15 cellular contexts compared by ENCODE assay signal in genomic region chr15:95990833-95991232, GRCh38.
DNase-seq lines count a peak whose midpoint lies in the region; ATAC-seq and TF ChIP-seq lines count a peak whose summit lies in the region.
"Had no signal": no experiment of that assay in that cellular context is flagged by ENCODE, and none has a peak within 500 bp of the region (broad histone marks: within the 10 kb centered on the region; RNA-seq: fewer than 3 reads in every experiment).

No MANE protein-coding gene starts in this region.

- H3K4me1 Mint-ChIP-seq in activated T-cell treated with anti-CD3 and anti-CD28 coated beads, Interleukin-2, amount 50 U/mL, for 72 hours (ENCODE audit: low read depth): peaks cover 15% of the 10 kb centered on the region
- peaks cover 7% of the 10 kb centered on the region for H3K4me1 Mint-ChIP-seq in activated T-cell treated with anti-CD3 and anti-CD28 coated beads, Interleukin-2, amount 50 U/mL, for 4 hours (ENCODE audit: low read depth)
- H3K4me1 Mint-ChIP-seq in effector memory CD8-positive, alpha-beta T cell (ENCODE audit: low read depth in 2 of 2): peaks cover 2 to 27% of the 10 kb centered on the region in 2 donors
- H3K4me1 Mint-ChIP-seq in stimulated activated naive CD8-positive, alpha-beta T cell treated with anti-CD3 and anti-CD28 coated beads, Interleukin-15, Interleukin-2, amounts not matched to agents 100 ng/mL and 50 ng/mL, for 24 hours (ENCODE audit: low read depth): peaks cover 12% of the 10 kb centered on the region

- H3F3A ChIP-seq in Loucy (ENCODE audit: low read depth): no peaks in the 10 kb centered on the region

- peak; percentile 39 to 42 for ATAC-seq in activated T-cell treated with anti-CD3 and anti-CD28 coated beads, Interleukin-2, amount 50 U/mL, for 72 hours (replicated peaks in 1 of 2)
- no peak for ATAC-seq in activated T-cell treated with anti-CD3 and anti-CD28 coated beads, Interleukin-2, amount 50 U/mL, for 4 hours
- peak; percentile 26 for ATAC-seq in effector memory CD8-positive, alpha-beta T cell (replicated peaks)
- ATAC-seq in GM21528 (IDR thresholded peaks at IDR 0.05; ENCODE audit: low FRiP score, unreplicated experiment) (no peak), HG03025 (IDR thresholded peaks at IDR 0.05; ENCODE audit: low FRiP score, unreplicated experiment) (no peak)
- ATAC-seq: T-cell had no signal

- no peaks in the 10 kb centered on the region for H3K79me2 ChIP-seq in Loucy (ENCODE audit: insufficient read depth, low read length)
- H3K79me2 ChIP-seq: hepatocyte had no signal

- no peak overlapping the region for H3K4me3 Mint-ChIP-seq in activated T-cell treated with anti-CD3 and anti-CD28 coated beads, Interleukin-2, amount 50 U/mL, for 72 hours
- no peak overlapping the region for H3K4me3 Mint-ChIP-seq in activated T-cell treated with anti-CD3 and anti-CD28 coated beads, Interleukin-2, amount 50 U/mL, for 4 hours
- H3K4me3 Mint-ChIP-seq in effector memory CD8-positive, alpha-beta T cell: no peak overlapping the region
- peak overlapping the region; percentile 10 for H3K4me3 Mint-ChIP-seq in stimulated activated naive CD8-positive, alpha-beta T cell treated with anti-CD3 and anti-CD28 coated beads, Interleukin-15, Interleukin-2, amounts not matched to agents 100 ng/mL and 50 ng/mL, for 24 hours
- H3K4me3 Mint-ChIP-seq: T-cell had no signal

- H3K36me3 ChIP-seq in Loucy (ENCODE audit: insufficient read depth, low read length): no peaks in the 10 kb centered on the region
- H3K36me3 ChIP-seq: right atrium auricular region had no signal

- TF ChIP-seq CTCF in Loucy (conservative IDR thresholded peaks at IDR 0.05; ENCODE audit: low read length): no peak

- no peak overlapping the region for H3K27ac Mint-ChIP-seq in activated T-cell treated with anti-CD3 and anti-CD28 coated beads, Interleukin-2, amount 50 U/mL, for 72 hours
- peak overlapping the region in 1 of 2 donors; percentile 19 for H3K27ac Mint-ChIP-seq in effector memory CD8-positive, alpha-beta T cell
- peak overlapping the region; percentile 73 for H3K27ac Mint-ChIP-seq in stimulated activated naive CD8-positive, alpha-beta T cell treated with anti-CD3 and anti-CD28 coated beads, Interleukin-15, Interleukin-2, amounts not matched to agents 100 ng/mL and 50 ng/mL, for 24 hours
- H3K27ac Mint-ChIP-seq: T-cell had no signal

- no peak overlapping the region for H2AFZ ChIP-seq in Loucy (ENCODE audit: low read length)
- H2AFZ ChIP-seq: hepatocyte had no signal

- H3K4me1 ChIP-seq in Loucy (ENCODE audit: insufficient read depth, low read length, poor library complexity, severe bottlenecking): peaks cover 24% of the 10 kb centered on the region

- H3K36me3 Mint-ChIP-seq in activated T-cell treated with anti-CD3 and anti-CD28 coated beads, Interleukin-2, amount 50 U/mL, for 72 hours (ENCODE audit: insufficient read depth in 2 of 2): no peaks in the 10 kb centered on the region
- H3K36me3 Mint-ChIP-seq in activated T-cell treated with anti-CD3 and anti-CD28 coated beads, Interleukin-2, amount 50 U/mL, for 4 hours (ENCODE audit: insufficient read depth): no peaks in the 10 kb centered on the region
- no peaks in the 10 kb centered on the region for H3K36me3 Mint-ChIP-seq in effector memory CD8-positive, alpha-beta T cell (ENCODE audit: insufficient read depth)
- no peaks in the 10 kb centered on the region for H3K36me3 Mint-ChIP-seq in stimulated activated naive CD8-positive, alpha-beta T cell treated with anti-CD3 and anti-CD28 coated beads, Interleukin-15, Interleukin-2, amounts not matched to agents 100 ng/mL and 50 ng/mL, for 24 hours (ENCODE audit: low read depth)
- H3K36me3 Mint-ChIP-seq: T-cell had no signal

- no peaks in the 10 kb centered on the region for H4K20me1 ChIP-seq in Loucy (ENCODE audit: insufficient read depth, low read length, poor library complexity, severe bottlenecking)

- H3K27me3 Mint-ChIP-seq in activated T-cell treated with anti-CD3 and anti-CD28 coated beads, Interleukin-2, amount 50 U/mL, for 72 hours (ENCODE audit: low read depth): peaks cover 28% of the 10 kb centered on the region
- H3K27me3 Mint-ChIP-seq in activated T-cell treated with anti-CD3 and anti-CD28 coated beads, Interleukin-2, amount 50 U/mL, for 4 hours (ENCODE audit: low read depth): peaks cover 22% of the 10 kb centered on the region
- H3K27me3 Mint-ChIP-seq in effector memory CD8-positive, alpha-beta T cell: no peaks in the 10 kb centered on the region
- H3K27me3 Mint-ChIP-seq in stimulated activated naive CD8-positive, alpha-beta T cell treated with anti-CD3 and anti-CD28 coated beads, Interleukin-15, Interleukin-2, amounts not matched to agents 100 ng/mL and 50 ng/mL, for 24 hours: peaks cover 25% of the 10 kb centered on the region

- no peaks in the 10 kb centered on the region for H3K9me3 ChIP-seq in Loucy (ENCODE audit: insufficient read depth, low read depth, low read length)
- H3K9me3 ChIP-seq: right atrium auricular region had no signal

- DNase-seq in activated T-cell treated with anti-CD3 and anti-CD28 coated beads, Interleukin-2, amount 50 U/mL, for 72 hours: peak; percentile 7 to 19
- DNase-seq in activated T-cell treated with anti-CD3 and anti-CD28 coated beads, Interleukin-2, amount 50 U/mL, for 4 hours: no peak
- no peak for DNase-seq in effector memory CD8-positive, alpha-beta T cell
- DNase-seq in superior temporal gyrus (ENCODE audit: extremely low spot score): no peak
- DNase-seq: activated naive CD4-positive, alpha-beta T cell treated with anti-CD3 and anti-CD28 coated beads, Interleukin-2, amount 50 U/mL, for 16 hours; HCEC 1CT; NCI-H748 treated with DMSO at 0.1 percent for 48 hours; nucleus accumbens; T-cell had no signal

- peaks cover 54% of the 10 kb centered on the region for H3K27me3 ChIP-seq in Loucy (ENCODE audit: insufficient read depth, low read length, poor library complexity, severe bottlenecking)
- H3K27me3 ChIP-seq: hepatocyte, right atrium auricular region had no signal

- no peak overlapping the region for H3K4me3 ChIP-seq in Loucy (ENCODE audit: low read length, poor library complexity, severe bottlenecking)
- H3K4me3 ChIP-seq: hepatocyte, right atrium auricular region had no signal

- no peaks in the 10 kb centered on the region for H3K9me2 ChIP-seq in Loucy (replicated peaks; ENCODE audit: low read depth, low read length)

- H3K9me3 Mint-ChIP-seq in activated T-cell treated with anti-CD3 and anti-CD28 coated beads, Interleukin-2, amount 50 U/mL, for 72 hours: no peaks in the 10 kb centered on the region
- H3K9me3 Mint-ChIP-seq in activated T-cell treated with anti-CD3 and anti-CD28 coated beads, Interleukin-2, amount 50 U/mL, for 4 hours: no peaks in the 10 kb centered on the region
- no peaks in the 10 kb centered on the region for H3K9me3 Mint-ChIP-seq in effector memory CD8-positive, alpha-beta T cell
- no peaks in the 10 kb centered on the region for H3K9me3 Mint-ChIP-seq in stimulated activated naive CD8-positive, alpha-beta T cell treated with anti-CD3 and anti-CD28 coated beads, Interleukin-15, Interleukin-2, amounts not matched to agents 100 ng/mL and 50 ng/mL, for 24 hours
- H3K9me3 Mint-ChIP-seq: T-cell had no signal

- no peak overlapping the region for H3K9ac ChIP-seq in Loucy (ENCODE audit: low read depth, low read length, poor library complexity, severe bottlenecking)

- H3K4me2 ChIP-seq in Loucy (ENCODE audit: low read depth, low read length, poor library complexity, severe bottlenecking): peak overlapping the region; percentile 15
- H3K4me2 ChIP-seq: hepatocyte had no signal

Comparison
In these comparisons a context has a peak if more than half of its experiments do, and no peak if none do; other contexts are left out.
1. ATAC-seq: peak in activated T-cell treated with anti-CD3 and anti-CD28 coated beads, Interleukin-2, amount 50 U/mL, for 72 hours (2 of 2) and effector memory CD8-positive, alpha-beta T cell (single experiment); none in activated T-cell treated with anti-CD3 and anti-CD28 coated beads, Interleukin-2, amount 50 U/mL, for 4 hours (0 of 2), GM21528 (single experiment) and HG03025 (single experiment).
2. DNase-seq: peak in activated T-cell treated with anti-CD3 and anti-CD28 coated beads, Interleukin-2, amount 50 U/mL, for 72 hours (2 of 2); none in activated T-cell treated with anti-CD3 and anti-CD28 coated beads, Interleukin-2, amount 50 U/mL, for 4 hours (single experiment), effector memory CD8-positive, alpha-beta T cell (0 of 3) and superior temporal gyrus (single experiment).